ENCODE assay signal across 27 cellular contexts in genomic region chr2:13020469-13020868, GRCh38.
"Had no signal": no experiment of that assay in that cellular context is flagged by ENCODE, and none has a peak within 500 bp of the region (broad histone marks: within the 10 kb centered on the region; RNA-seq: fewer than 3 reads in every experiment).

No MANE protein-coding gene starts in this region.

- H3K9ac ChIP-seq: neural progenitor cell, parathyroid adenoma had no signal

- H3K9me3 ChIP-seq: ovary, psoas muscle, right lobe of liver, sigmoid colon, stomach, suprapubic skin, testis, tibial artery, transverse colon, upper lobe of right lung, uterus had no signal

- H3K36me3 ChIP-seq: neural progenitor cell, ovary, right lobe of liver, sigmoid colon, stomach, suprapubic skin, tibial artery, transverse colon, upper lobe of right lung, uterus had no signal

- H3K4me1 ChIP-seq: parathyroid adenoma, psoas muscle, right lobe of liver, sigmoid colon, stomach, suprapubic skin, tibial artery, transverse colon, upper lobe of right lung, uterus had no signal

- H3K4me2 ChIP-seq: neural progenitor cell had no signal

- H3K4me3 ChIP-seq: neural progenitor cell, ovary, psoas muscle, right lobe of liver, sigmoid colon, stomach, suprapubic skin, testis, tibial artery, transverse colon, upper lobe of right lung, uterus had no signal

- DNase-seq: naive thymus-derived CD8-positive, alpha-beta T cell; nephron progenitor cell; occipital lobe; ovary; posterior cingulate gyrus; psoas muscle; right cardiac atrium; right lobe of liver; sigmoid colon; small intestine; stimulated activated CD4-positive, alpha-beta T cell treated with anti-CD3 and anti-CD28 coated beads, Interleukin-15, amount 100 ng/mL, for 24 hours; stimulated activated CD4-positive, alpha-beta T cell treated with anti-CD3 and anti-CD28 coated beads, Interleukin-2, amount 100 ng/mL, for 24 hours; stimulated activated CD4-positive, alpha-beta T cell treated with anti-CD3 and anti-CD28 coated beads, Interleukin-2, amount 100 ng/mL, for 48 hours; stimulated activated CD4-positive, alpha-beta T cell treated with anti-CD3 and anti-CD28 coated beads, Interleukin-4, amount 100 ng/mL, for 24 hours; stimulated activated naive B cell treated with anti-CD40 and anti-IgM and Interleukin-4, amounts not matched to agents 10 μg/mL and 1 μg/mL and 100 μg/mL, for 72 hours; stimulated activated naive CD4-positive, alpha-beta T cell treated with Interleukin-2 at 50 U/mL for 16 hours; stomach; testis; tibial artery; transverse colon; upper lobe of right lung; uterus had no signal

- FAIRE-seq: small intestine had no signal

- H3K27ac ChIP-seq: neural progenitor cell, ovary, parathyroid adenoma, psoas muscle, right lobe of liver, sigmoid colon, stomach, suprapubic skin, testis, tibial artery, transverse colon, upper lobe of right lung, uterus had no signal

- ATAC-seq: naive thymus-derived CD8-positive, alpha-beta T cell; natural killer cell treated with Interleukin-12 subunit alpha and Interleukin-12 subunit beta and Interleukin-15 and Interleukin-18, amount 100 ng/mL, for 72 hours; psoas muscle; right lobe of liver; stimulated activated effector memory CD8-positive, alpha-beta T cell treated with anti-CD3 and anti-CD28 coated beads, Interleukin-12 subunit alpha, Interleukin-12 subunit beta, amount 100 ng/mL, for 72 hours; stimulated activated naive B cell treated with anti-CD40 and anti-IgM and Interleukin-4, amounts not matched to agents 10 μg/mL and 1 μg/mL and 100 μg/mL, for 72 hours; upper lobe of right lung had no signal

- H3K79me2 ChIP-seq: parathyroid adenoma had no signal

- H3K27me3 ChIP-seq: neural progenitor cell, ovary, right lobe of liver, sigmoid colon, suprapubic skin, testis, transverse colon, uterus had no signal

- H2AFZ ChIP-seq: neural progenitor cell, parathyroid adenoma had no signal
